ENCODE assay signal across 8 cellular contexts in genomic region chr15:28098766-28099554, GRCh38. TPM values are rescaled to one million over a fixed set of nuclear protein-coding genes. Genes with fewer than 3 reads are reported as not detected.
A peak's percentile ranks its signal among the peaks of the same experiment; 100 is the strongest.
DNase-seq lines count a peak whose midpoint lies in the region; ATAC-seq and TF ChIP-seq lines count a peak whose summit lies in the region.

OCA2 (minus strand) TSS chr15:28099315; CDS start chr15:28081874, 17,441 bp downstream.

- H3K36me3 Mint-ChIP-seq in osteocyte (ENCODE audit: unreplicated experiment): no peaks in the 10 kb centered on the region

- H3K27ac ChIP-seq in RWPE1: no peak within 1 kb of the TSS

- H3K4me3 ChIP-seq in fibroblast of pulmonary artery (replicated peaks; ENCODE audit: low read depth, low read length): peak within 1 kb of the TSS; percentile 22

- H3K27me3 Mint-ChIP-seq in osteocyte (ENCODE audit: unreplicated experiment): peaks cover 1% of the 10 kb centered on the region

- CTCF ChIA-PET in RWPE1 (lab: Yijun Ruan, JAX): no interaction called here

- no peaks in the 10 kb centered on the region for H3K9me3 Mint-ChIP-seq in osteocyte (ENCODE audit: unreplicated experiment)

- peaks cover 41% of the 10 kb centered on the region for H3K4me1 Mint-ChIP-seq in osteocyte (ENCODE audit: unreplicated experiment)

- no peak for ATAC-seq in HG03045 (IDR thresholded peaks at IDR 0.05; ENCODE audit: unreplicated experiment)
- no peak for ATAC-seq in HG02759 (IDR thresholded peaks at IDR 0.05; ENCODE audit: unreplicated experiment)

- DNase-seq in GM10266 (ENCODE audit: extremely low spot score) (no peak), NCI-H526 (lab: John Stamatoyannopoulos, UW) (peak; percentile 42 to 87), activated T-cell treated with anti-CD3 and anti-CD28 coated beads for 48 hours (ENCODE audit: low read depth) (peak; percentile 47), fibroblast of pulmonary artery (ENCODE audit: low read depth) (peak; percentile 25), osteocyte (ENCODE audit: extremely low spot score, unreplicated experiment) (peak; percentile 89), RWPE1 (ENCODE audit: low spot score) (no peak)

- H3K4me3 Mint-ChIP-seq in osteocyte (ENCODE audit: unreplicated experiment): peak within 1 kb of the TSS; percentile 38

- POLR2A ChIA-PET in RWPE1 (lab: Yijun Ruan, JAX; ENCODE audit: low non-redundant PET): no interaction called here

- TF ChIP-seq CTCF in GM10266 (IDR thresholded peaks at IDR 0.05; ENCODE audit: control insufficient read depth, insufficient read depth, low read depth, missing control alignments): peak; percentile 22
- peak; percentile 11 for TF ChIP-seq CTCF in fibroblast of pulmonary artery (IDR thresholded peaks at IDR 0.05; ENCODE audit: low read length, missing control alignments)
- TF ChIP-seq CTCF in osteocyte (IDR thresholded peaks at IDR 0.05): peak; percentile 38
- no peak for TF ChIP-seq CTCF in RWPE1 (conservative IDR thresholded peaks at IDR 0.05; ENCODE audit: low read depth)

- H3K27ac Mint-ChIP-seq in osteocyte (ENCODE audit: unreplicated experiment): peak within 1 kb of the TSS; percentile 47

RNA-seq across cellular contexts. Expression of gene OCA2, which starts in this region (rescaled TPM):
- total RNA-seq in osteocyte: 0.76 and 1.2 TPM in 2 replicates

Comparison
In these comparisons a context has a peak if more than half of its experiments do, and no peak if none do; other contexts are left out.
1. DNase-seq: peak in NCI-H526 (2 of 2), activated T-cell treated with anti-CD3 and anti-CD28 coated beads for 48 hours (single experiment), fibroblast of pulmonary artery (single experiment) and osteocyte (single experiment); none in GM10266 (single experiment) and RWPE1 (single experiment).